8 cellular contexts compared by ENCODE assay signal in the genomic region with DNA sequence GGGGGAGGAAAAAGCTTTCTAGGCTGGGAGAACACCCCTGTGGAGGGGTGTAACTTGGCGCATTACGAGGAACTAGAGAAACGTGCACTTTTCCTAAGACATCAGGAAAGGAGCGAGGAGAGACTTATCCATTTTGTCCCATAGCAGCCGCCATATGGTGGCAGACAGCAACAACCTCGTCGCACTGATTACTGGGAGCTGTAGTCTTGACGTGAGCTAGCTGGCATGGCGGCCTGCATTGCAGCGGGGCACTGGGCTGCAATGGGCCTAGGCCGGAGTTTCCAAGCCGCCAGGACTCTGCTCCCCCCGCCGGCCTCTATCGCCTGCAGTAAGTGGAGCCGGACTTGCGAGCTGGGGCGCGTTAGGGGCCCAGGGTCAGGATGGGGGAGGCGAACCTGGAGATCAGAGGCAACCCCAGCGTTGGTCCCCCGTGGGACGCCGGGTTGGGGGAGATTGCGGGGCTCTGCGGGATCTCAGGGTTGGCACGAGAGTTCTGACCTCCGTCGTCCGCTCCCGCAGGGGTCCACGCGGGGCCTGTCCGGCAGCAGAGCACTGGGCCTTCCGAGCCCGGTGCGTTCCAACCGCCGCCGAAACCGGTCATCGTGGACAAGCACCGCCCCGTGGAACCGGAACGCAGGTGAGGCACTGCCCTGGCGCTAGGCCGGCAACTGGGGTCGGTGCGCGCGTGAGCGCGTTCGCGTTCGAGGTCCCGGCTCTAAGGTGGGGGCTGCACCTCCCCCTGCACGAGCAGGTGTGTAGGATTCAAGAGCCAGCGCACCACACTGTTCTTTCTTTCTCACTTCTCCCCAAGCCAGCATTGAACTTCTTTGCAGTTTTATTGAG.
DNase-seq lines count a peak whose midpoint lies in the region; ATAC-seq lines count a peak whose summit lies in the region.

A gene (plus strand): TSS at position 201 of the 843 bp plus-strand sequence. CDS start 25 bp downstream, at position 226.

- peak within 1 kb of the TSS; percentile 63 for H3K27ac ChIP-seq in effector memory CD4-positive, alpha-beta T cell (ENCODE audit: insufficient read depth, low read length, poor library complexity, severe bottlenecking)

- ATAC-seq in GM19468 (IDR thresholded peaks at IDR 0.05; ENCODE audit: extremely low read depth, unreplicated experiment) = peak; percentile 90

- DNase-seq in COLO668 (lab: John Stamatoyannopoulos, UW; ENCODE audit: unreplicated experiment) (peak; percentile 81), HS-27A (ENCODE audit: low read depth) (peak; percentile 85), NOMO-1 (lab: John Stamatoyannopoulos, UW; ENCODE audit: unreplicated experiment in 2 of 2) (peak; percentile 76 to 86), medulla oblongata (ENCODE audit: extremely low spot score) (peak; percentile 97)
- DNase-seq in activated CD8-positive, alpha-beta memory T cell treated with anti-CD3 and anti-CD28 coated beads for 24 hours = peak; percentile 90
- DNase-seq in effector memory CD4-positive, alpha-beta T cell = peak; percentile 40 to 55 (median 55)
- DNase-seq in stimulated activated CD4-positive, alpha-beta T cell treated with anti-CD3 and anti-CD28 coated beads, TNF-alpha, amount 100 ng/mL, for 48 hours (ENCODE audit: low read depth in 3 of 3) = peak; percentile 53 to 67 (median 61)

- H3K36me3 ChIP-seq in effector memory CD4-positive, alpha-beta T cell (ENCODE audit: control insufficient read depth, insufficient read depth, low read length) = peaks cover 10% of the 10 kb centered on the region

- H3K27me3 ChIP-seq in effector memory CD4-positive, alpha-beta T cell (replicated peaks; ENCODE audit: control insufficient read depth, insufficient read depth, low read length, poor library complexity, severe bottlenecking) = no peaks in the 10 kb centered on the region

- no peaks in the 10 kb centered on the region for H3K9me3 ChIP-seq in effector memory CD4-positive, alpha-beta T cell (ENCODE audit: control insufficient read depth, low read length)

- H3K4me3 ChIP-seq in effector memory CD4-positive, alpha-beta T cell (ENCODE audit: insufficient read depth, low read depth, low read length, poor library complexity, severe bottlenecking) = peak within 1 kb of the TSS; percentile 89

- no peaks in the 10 kb centered on the region for H3K4me1 ChIP-seq in effector memory CD4-positive, alpha-beta T cell (ENCODE audit: control insufficient read depth, insufficient read depth, low read length, poor library complexity, severe bottlenecking)

Comparison
In these comparisons a context has a peak if more than half of its experiments do, and no peak if none do; other contexts are left out.
1. Peak in every context shown above with its lines: DNase-seq, ATAC-seq, H3K4me3 ChIP-seq and H3K27ac ChIP-seq.